In the genomic region with DNA sequence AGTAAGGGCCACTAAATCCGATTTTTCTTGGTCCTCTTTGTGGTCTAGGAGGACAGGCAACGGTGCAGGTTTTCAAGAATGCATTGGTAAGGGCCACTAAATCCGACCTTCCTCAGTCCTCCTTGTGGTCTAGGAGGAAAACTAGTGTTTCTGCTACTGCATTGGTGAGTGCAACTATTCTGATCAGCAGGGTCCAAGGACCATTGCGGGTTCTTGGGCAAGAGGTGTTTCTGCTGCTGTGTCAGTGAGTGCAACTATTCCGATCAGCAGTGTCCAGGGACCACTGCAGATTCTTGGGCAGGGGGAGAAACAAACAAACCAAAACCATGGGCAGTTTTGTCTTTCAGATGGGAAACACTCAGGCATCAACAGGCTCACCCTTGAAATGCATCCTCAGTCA, we compare ENCODE assay signal across 15 cellular contexts. TPM values are rescaled to one million over a fixed set of nuclear protein-coding genes. Genes with fewer than 3 reads are reported as not detected.
"Had no signal": no experiment of that assay in that cellular context is flagged by ENCODE, and none has a peak within 500 bp of the region (broad histone marks: within the 10 kb centered on the region; RNA-seq: fewer than 3 reads in every experiment).

No MANE protein-coding gene starts in this region.

RNA-seq across cellular contexts. Expression of gene SMIM33, which starts 33.9 kb away (rescaled TPM):
- total RNA-seq: left cardiac atrium, left lobe of liver, left ventricle myocardium superior, neural crest cell, occipital lobe, osteocyte, posterior vena cava, psoas muscle, sigmoid colon, thyroid gland, upper lobe of left lung, urinary bladder, vagina had no signal
- polyA plus RNA-seq: keratinocyte, psoas muscle, urinary bladder had no signal

RNA-seq across cellular contexts. Expression of gene ECSCR, which starts 42.2 kb away (rescaled TPM):
- total RNA-seq: naive thymus-derived CD8-positive, alpha-beta T cell; neural crest cell; osteocyte had no signal
- polyA plus RNA-seq: keratinocyte had no signal
